Comparison of ENCODE assay signal across 22 cellular contexts in genomic region chr1:212132040-212132439, GRCh38.
DNase-seq lines count a peak whose midpoint lies in the region; ATAC-seq and TF ChIP-seq lines count a peak whose summit lies in the region.
"Had no signal": no experiment of that assay in that cellular context is flagged by ENCODE, and none has a peak within 500 bp of the region (broad histone marks: within the 10 kb centered on the region; RNA-seq: fewer than 3 reads in every experiment).

No MANE protein-coding gene starts in this region.

- H3K27ac ChIP-seq in C4-2B: peak overlapping the region; percentile 50
- H3K27ac ChIP-seq: pancreas, SJSA1 had no signal

- peak; percentile 70 for ATAC-seq in activated CD4-positive, alpha-beta T cell treated with anti-CD3 and anti-CD28 coated beads for 36 hours
- ATAC-seq in HG02981 (IDR thresholded peaks at IDR 0.05; ENCODE audit: unreplicated experiment) (no peak), HG02852 (IDR thresholded peaks at IDR 0.05; ENCODE audit: unreplicated experiment) (no peak)
- ATAC-seq: left lobe of liver, pancreas had no signal

- CTCF ChIA-PET in activated CD4-positive, alpha-beta T cell treated with anti-CD3 and anti-CD28 coated beads for 36 hours (lab: Charles Lee): interaction anchor here (0.7 kb wide), 1 partner anchor 32 kb away, joined by 4 read pairs; no protein-coding TSS in a partner anchor

- peaks cover 4% of the 10 kb centered on the region for H3K9me3 Mint-ChIP-seq in activated CD4-positive, alpha-beta T cell treated with anti-CD3 and anti-CD28 coated beads for 36 hours (ENCODE audit: low read depth)

- POLR2A ChIA-PET in activated CD4-positive, alpha-beta T cell treated with anti-CD3 and anti-CD28 coated beads for 36 hours (lab: Charles Lee): no interaction called here

- no peak for TF ChIP-seq CTCF in C4-2B (conservative IDR thresholded peaks at IDR 0.05)

- peaks cover 33% of the 10 kb centered on the region for H3K36me3 Mint-ChIP-seq in activated CD4-positive, alpha-beta T cell treated with anti-CD3 and anti-CD28 coated beads for 36 hours (ENCODE audit: low read depth)

- H3K27ac Mint-ChIP-seq in activated CD4-positive, alpha-beta T cell treated with anti-CD3 and anti-CD28 coated beads for 36 hours: no peak overlapping the region
- H3K27ac Mint-ChIP-seq: endodermal cell; T-helper 2 cell treated with Interferon-gamma antibody and Interleukin-4, amounts not matched to agents 5 μg/mL and 100 μg/mL, for 36 hours had no signal

- no peaks in the 10 kb centered on the region for H3K27me3 Mint-ChIP-seq in activated CD4-positive, alpha-beta T cell treated with anti-CD3 and anti-CD28 coated beads for 36 hours

- DNase-seq in activated CD4-positive, alpha-beta T cell treated with anti-CD3 and anti-CD28 coated beads for 36 hours: peak; percentile 34
- DNase-seq in activated CD4-positive, alpha-beta T cell treated with anti-CD3 and anti-CD28 coated beads for 4 hours: no peak
- DNase-seq in amniotic epithelial cell (ENCODE audit: low read depth) (peak; percentile 30), kidney tubule cell (ENCODE audit: low spot score) (peak; percentile 82), NCI-H146 (lab: John Stamatoyannopoulos, UW) (no peak)
- DNase-seq: 8988T; amygdala; C1 segment of cervical spinal cord; cerebellar nuclear complex; DMS 273 treated with DMSO at 0.1 percent for 48 hours; endodermal cell; KG1; NCI-H1092; NCI-H526; pancreas; stimulated activated CD4-positive, alpha-beta T cell treated with anti-CD3 and anti-CD28 coated beads, Interleukin-4, amount 100 ng/mL, for 4 hours had no signal

- peaks cover 3% of the 10 kb centered on the region for H3K4me1 Mint-ChIP-seq in activated CD4-positive, alpha-beta T cell treated with anti-CD3 and anti-CD28 coated beads for 36 hours

- intact Hi-C loops in activated CD4-positive, alpha-beta T cell treated with anti-CD3 and anti-CD28 coated beads for 36 hours (cut with DNase I, micrococcal nuclease): no loop called here

- H3K4me3 Mint-ChIP-seq in activated CD4-positive, alpha-beta T cell treated with anti-CD3 and anti-CD28 coated beads for 36 hours: no peak overlapping the region
- H3K4me3 Mint-ChIP-seq: endodermal cell; T-helper 2 cell treated with Interferon-gamma antibody and Interleukin-4, amounts not matched to agents 5 μg/mL and 100 μg/mL, for 36 hours had no signal

Comparison
In these comparisons a context has a peak if more than half of its experiments do, and no peak if none do; other contexts are left out.
1. DNase-seq: peak in activated CD4-positive, alpha-beta T cell treated with anti-CD3 and anti-CD28 coated beads for 36 hours (single experiment), amniotic epithelial cell (single experiment) and kidney tubule cell (single experiment); none in activated CD4-positive, alpha-beta T cell treated with anti-CD3 and anti-CD28 coated beads for 4 hours (0 of 2) and NCI-H146 (single experiment).